In the genomic region with DNA sequence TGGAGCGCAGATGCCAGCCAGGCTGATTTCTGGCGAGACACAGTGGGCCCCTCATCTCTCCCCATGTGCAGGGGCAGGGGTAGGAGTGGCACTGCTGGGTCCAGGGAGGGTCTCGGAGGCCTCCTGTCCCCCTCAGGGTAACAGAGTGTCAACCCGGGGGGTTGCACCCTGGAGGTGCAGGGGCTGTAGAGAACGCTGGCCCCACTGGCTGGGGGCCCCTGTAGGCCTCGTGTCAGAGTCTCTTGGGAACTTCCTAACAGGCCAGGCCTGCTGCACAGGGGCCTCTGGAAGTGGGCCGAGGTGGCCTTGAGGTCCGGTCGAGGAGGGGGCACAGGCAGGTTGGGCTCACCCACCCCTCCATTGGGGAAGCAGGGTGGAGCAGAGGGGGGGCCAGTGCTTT, we compare ENCODE assay signal across 28 cellular contexts. TPM values are rescaled to one million over a fixed set of nuclear protein-coding genes. Genes with fewer than 3 reads are reported as not detected.
"Had no signal": no experiment of that assay in that cellular context is flagged by ENCODE, and none has a peak within 500 bp of the region (broad histone marks: within the 10 kb centered on the region; RNA-seq: fewer than 3 reads in every experiment).

No MANE protein-coding gene starts in this region.

- H3K4me1 Mint-ChIP-seq: activated CD4-positive, alpha-beta T cell treated with anti-CD3 and anti-CD28 coated beads, Interleukin-2, amount 10 ng/mL, durations not matched to agents 7 days and 5 days; activated T-helper 17 cell treated with anti-CD3 and anti-CD28 coated beads, Interleukin-2, amount 50 U/mL, for 72 hours had no signal

- H3K36me3 Mint-ChIP-seq: activated naive CD8-positive, alpha-beta T cell had no signal

- H3K27me3 Mint-ChIP-seq: activated CD4-positive, alpha-beta T cell treated with anti-CD3 and anti-CD28 coated beads, Interleukin-2, amount 10 ng/mL, durations not matched to agents 7 days and 5 days; activated naive CD8-positive, alpha-beta T cell had no signal

- H3K36me3 ChIP-seq: colonic mucosa, esophagus squamous epithelium, gastroesophageal sphincter had no signal

- DNase-seq: activated CD4-positive, alpha-beta T cell treated with anti-CD3 and anti-CD28 coated beads for 1 hour; activated CD4-positive, alpha-beta T cell treated with anti-CD3 and anti-CD28 coated beads for 4 hours; activated CD4-positive, alpha-beta T cell treated with anti-CD3 and anti-CD28 coated beads, Interleukin-2, amount 10 ng/mL, durations not matched to agents 7 days and 5 days; activated CD4-positive, alpha-beta T cell treated with anti-CD3 and anti-CD28 coated beads, Interleukin-2, amount 50 U/mL, for 48 hours; activated CD8-positive, alpha-beta memory T cell treated with anti-CD3 and anti-CD28 coated beads for 24 hours; activated CD8-positive, alpha-beta T cell treated with anti-CD3 and anti-CD28 coated beads for 36 hours; activated effector memory CD4-positive, alpha-beta T cell treated with Interleukin-2 at 50 U/mL for 16 hours; activated gamma-delta T cell treated with Interleukin-2 at 50 U/mL for 16 hours; activated naive CD4-positive, alpha-beta T cell treated with anti-CD3 and anti-CD28 coated beads, Interleukin-2, amount 50 U/mL, for 16 hours; activated naive CD4-positive, alpha-beta T cell treated with Interleukin-2 at 50 U/mL for 16 hours; activated T-cell treated with anti-CD3 and anti-CD28 coated beads, Interleukin-2, amount 50 U/mL, for 4 hours; amniotic stem cell; anterior cingulate cortex; body of pancreas; caudate nucleus; colonic mucosa; effector CD8-positive, alpha-beta T cell; esophagus squamous epithelium; foreskin melanocyte; T-helper 2 cell had no signal

- H3K4me1 ChIP-seq: body of pancreas, colonic mucosa, esophagus squamous epithelium, gastroesophageal sphincter had no signal

- H3K27me3 ChIP-seq: colonic mucosa, esophagus squamous epithelium had no signal

- ATAC-seq: activated CD8-positive, alpha-beta T cell treated with anti-CD3 and anti-CD28 coated beads for 36 hours; activated T-cell treated with anti-CD3 and anti-CD28 coated beads, Interleukin-2, amount 50 U/mL, for 4 hours; activated T-helper 17 cell treated with anti-CD3 and anti-CD28 coated beads, Interleukin-2, amount 50 U/mL, for 72 hours; body of pancreas; gastroesophageal sphincter had no signal

- H3K4me3 Mint-ChIP-seq: activated CD4-positive, alpha-beta T cell treated with anti-CD3 and anti-CD28 coated beads, Interleukin-2, amount 10 ng/mL, durations not matched to agents 7 days and 5 days; activated CD8-positive, alpha-beta T cell treated with anti-CD3 and anti-CD28 coated beads for 36 hours; activated naive CD8-positive, alpha-beta T cell; activated T-cell treated with anti-CD3 and anti-CD28 coated beads, Interleukin-2, amount 50 U/mL, for 4 hours; activated T-helper 17 cell treated with anti-CD3 and anti-CD28 coated beads, Interleukin-2, amount 50 U/mL, for 72 hours had no signal

- H3K27ac ChIP-seq: body of pancreas, colonic mucosa, epithelial cell of prostate, esophagus squamous epithelium, gastroesophageal sphincter had no signal

- H3K27ac Mint-ChIP-seq: activated CD4-positive, alpha-beta T cell treated with anti-CD3 and anti-CD28 coated beads, Interleukin-2, amount 10 ng/mL, durations not matched to agents 7 days and 5 days; activated CD8-positive, alpha-beta T cell treated with anti-CD3 and anti-CD28 coated beads for 36 hours; activated naive CD8-positive, alpha-beta T cell; activated T-helper 17 cell treated with anti-CD3 and anti-CD28 coated beads, Interleukin-2, amount 50 U/mL, for 72 hours had no signal

- H3K4me3 ChIP-seq: body of pancreas, colonic mucosa, esophagus squamous epithelium, gastroesophageal sphincter had no signal

- H3K9me3 ChIP-seq: body of pancreas, colonic mucosa had no signal

- FAIRE-seq: endometrium, endothelial cell of umbilical vein had no signal

RNA-seq across cellular contexts. Expression of gene AJAP1, which starts 38.9 kb away (rescaled TPM):
- total RNA-seq: activated CD4-positive, alpha-beta T cell treated with anti-CD3 and anti-CD28 coated beads, Interleukin-2, amount 10 ng/mL, durations not matched to agents 7 days and 5 days; activated T-helper 17 cell treated with anti-CD3 and anti-CD28 coated beads, Interleukin-2, amount 50 U/mL, for 72 hours; endothelial cell of umbilical vein; fibroblast of lung; T-helper 1 cell treated with Interleukin-12 subunit alpha and Interleukin-12 subunit beta and Interleukin-4 antibody, amounts not matched to agents 30 ng/mL and 1 ng/mL, for 36 hours had no signal
- polyA plus RNA-seq: endothelial cell of umbilical vein had no signal
